Comparison of ENCODE assay signal across 17 cellular contexts in the genomic region with DNA sequence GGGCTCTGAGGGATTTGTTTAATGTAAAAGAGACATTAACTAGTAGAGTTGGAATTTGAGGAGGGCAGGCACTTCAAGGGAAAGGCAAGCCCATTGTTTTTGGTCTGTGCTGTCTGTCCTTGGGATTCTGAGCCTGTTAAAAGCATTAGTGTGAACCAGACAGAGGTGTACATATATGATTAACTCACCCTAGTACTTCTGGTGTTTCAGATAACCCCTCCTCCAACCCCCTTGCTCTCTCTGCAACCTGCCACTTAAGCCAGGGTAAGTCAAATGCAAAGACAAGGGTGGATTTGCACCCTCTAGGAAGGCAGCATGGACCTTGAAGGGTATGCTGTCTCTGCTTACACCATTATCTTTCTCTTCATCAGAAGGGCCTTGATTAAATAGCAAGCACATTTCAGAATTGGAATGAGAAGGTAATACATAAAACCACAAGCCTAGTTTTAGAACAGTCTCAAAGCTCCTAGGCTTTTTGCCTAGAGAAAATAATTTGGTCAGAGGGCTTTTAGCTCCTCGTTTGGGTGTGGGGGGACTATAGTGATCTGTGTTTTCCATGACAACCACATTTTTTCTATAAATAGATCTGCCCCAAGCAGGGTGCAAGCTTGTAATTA.
A peak's percentile ranks its signal among the peaks of the same experiment; 100 is the strongest.
DNase-seq lines count a peak whose midpoint lies in the region; ATAC-seq, FAIRE-seq and TF ChIP-seq lines count a peak whose summit lies in the region.
"Had no signal": no experiment of that assay in that cellular context is flagged by ENCODE, and none has a peak within 500 bp of the region (broad histone marks: within the 10 kb centered on the region; RNA-seq: fewer than 3 reads in every experiment).

No MANE protein-coding gene starts in this region.

- H3K4me1 ChIP-seq in A549 (no peaks in the 10 kb centered on the region), MM.1S (ENCODE audit: low read length) (peaks cover 18% of the 10 kb centered on the region)
- H3K4me1 ChIP-seq: vagina had no signal

- H3K9me3 ChIP-seq in A549 (peaks cover 11% of the 10 kb centered on the region; the same call in 2 of the 3 replicates), MM.1S (replicated peaks; ENCODE audit: insufficient read depth, low read length) (no peaks in the 10 kb centered on the region)
- H3K9me3 ChIP-seq: vagina had no signal

- H3K27me3 ChIP-seq in MM.1S (replicated peaks; ENCODE audit: insufficient read depth, low read length) = no peaks in the 10 kb centered on the region
- H3K27me3 ChIP-seq: vagina had no signal

- H3K79me2 ChIP-seq in MM.1S (ENCODE audit: low read length) = no peaks in the 10 kb centered on the region

- no peak for TF ChIP-seq EP300 in A549 (IDR thresholded peaks at IDR 0.05)

- no peak overlapping the region for H3K27ac ChIP-seq in A549
- no peak overlapping the region for H3K27ac ChIP-seq in MM.1S (ENCODE audit: low read length)
- H3K27ac ChIP-seq: HL-60, vagina had no signal

- ATAC-seq in A549 (no peak), GM19043 (IDR thresholded peaks at IDR 0.05; ENCODE audit: low read depth, unreplicated experiment) (peak; percentile 70), HG02678 (IDR thresholded peaks at IDR 0.05; ENCODE audit: unreplicated experiment) (peak; percentile 76)
- ATAC-seq: Right ventricle myocardium inferior, T-helper 17 cell had no signal

- H3K4me2 ChIP-seq in A549 (peak overlapping the region; percentile 21; the same call in 1 of the 3 replicates), MM.1S (ENCODE audit: low read depth, low read length) (0 out of 2 replicates have a peak overlapping the region, but pooled peaks have one; percentile 3)

- TF ChIP-seq RAD21 in A549 (conservative IDR thresholded peaks at IDR 0.05 in 1 of 2, IDR thresholded peaks at IDR 0.05 in 1 of 2) = no peak

- TF ChIP-seq POLR2A in A549 (IDR thresholded peaks at IDR 0.05; ENCODE audit: low read length) = no peak

- no peak for DNase-seq in A549 (ENCODE audit: low read depth in 1 of 2, low spot score in 1 of 2)
- peak; percentile 32 for DNase-seq in MM.1S
- no peak for DNase-seq in GM10266 (ENCODE audit: extremely low spot score)
- DNase-seq in activated CD8-positive, alpha-beta memory T cell treated with anti-CD3 and anti-CD28 coated beads, Interleukin-2, amount 50 U/mL, for 48 hours = no peak
- no peak for DNase-seq in AG08395 (ENCODE audit: low spot score)
- no peak for DNase-seq in AML-193 (lab: John Stamatoyannopoulos, UW)
- DNase-seq: activated effector memory CD4-positive, alpha-beta T cell treated with anti-CD3 and anti-CD28 coated beads, Interleukin-2, amount 50 U/mL, for 16 hours; KG1; NCI-H1105 treated with DMSO at 0.1 percent for 48 hours; NCI-H345; right cardiac atrium; T-helper 17 cell had no signal

- no peaks in the 10 kb centered on the region for H4K20me1 ChIP-seq in MM.1S (ENCODE audit: insufficient read depth, low read length)

- no peaks in the 10 kb centered on the region for H3K9me2 ChIP-seq in MM.1S (replicated peaks; ENCODE audit: insufficient read depth, low read length)

- WGBS in A549 (ENCODE audit: missing lambda C conversion rate) = 17% methylated on average over 1 of the region's 1 CpG

- no peaks in the 10 kb centered on the region for H3F3A ChIP-seq in MM.1S (ENCODE audit: insufficient read depth, low read length)

- CTCF ChIA-PET in A549 (lab: Yijun Ruan, JAX) = no interaction called here

- TF ChIP-seq CTCF in A549 (IDR thresholded peaks at IDR 0.05) = no peak
- TF ChIP-seq CTCF in MM.1S (IDR thresholded peaks at IDR 0.05; ENCODE audit: low read length) = no peak
- TF ChIP-seq CTCF in GM10266 (IDR thresholded peaks at IDR 0.05; ENCODE audit: control insufficient read depth, insufficient read depth, low read depth, missing control alignments) = no peak

- no peaks in the 10 kb centered on the region for H3K36me3 ChIP-seq in MM.1S (replicated peaks; ENCODE audit: insufficient read depth, low read length)
- H3K36me3 ChIP-seq: vagina had no signal

- H3K9ac ChIP-seq in MM.1S (ENCODE audit: low read length) = no peak overlapping the region

- no peak overlapping the region for H2AFZ ChIP-seq in MM.1S (ENCODE audit: low read length)

- FAIRE-seq in A549 (lab: Jason Lieb, UNC) = no peak

- H3K4me3 ChIP-seq in A549 = no peak overlapping the region
- H3K4me3 ChIP-seq in MM.1S (ENCODE audit: low read length) = no peak overlapping the region
- H3K4me3 ChIP-seq: vagina had no signal

- POLR2A ChIA-PET in A549 (lab: Yijun Ruan, JAX) = no interaction called here

TF ChIP-seq in A549, 52 proteins besides CTCF, POLR2A, EP300 and RAD21:
- no peak for TF ChIP-seq HDAC2 (IDR thresholded peaks at IDR 0.05)

Comparison
In these comparisons a context has a peak if more than half of its experiments do, and no peak if none do; other contexts are left out.
1. ATAC-seq: peak in GM19043 (single experiment) and HG02678 (single experiment); none in A549 (0 of 2).